In genomic region chr3:179655236-179655635, GRCh38 we compare ENCODE assay signal across 11 cellular contexts. TPM values are rescaled to one million over a fixed set of nuclear protein-coding genes. Genes with fewer than 3 reads are reported as not detected.
DNase-seq lines count a peak whose midpoint lies in the region; ATAC-seq, FAIRE-seq and TF ChIP-seq lines count a peak whose summit lies in the region.
"Had no signal": no experiment of that assay in that cellular context is flagged by ENCODE, and none has a peak within 500 bp of the region (broad histone marks: within the 10 kb centered on the region; RNA-seq: fewer than 3 reads in every experiment).

No MANE protein-coding gene starts in this region.

- no peak overlapping the region for H2AK9ac ChIP-seq in IMR-90 (replicated peaks; ENCODE audit: low read depth, low read length, poor library complexity)

- no peak overlapping the region for H3K27ac ChIP-seq in IMR-90 (ENCODE audit: insufficient read depth, low read length)
- no peak overlapping the region for H3K27ac ChIP-seq in astrocyte (ENCODE audit: low read depth, low read length)
- H3K27ac ChIP-seq: WERI-Rb-1 had no signal

- H3K4me1 Mint-ChIP-seq in activated naive CD4-positive, alpha-beta T cell treated with anti-CD3 and anti-CD28 coated beads, Interleukin-2, amount 50 U/mL, for 24 hours, result peaks cover 39% of the 10 kb centered on the region
- H3K4me1 Mint-ChIP-seq in astrocyte (ENCODE audit: low read depth, unreplicated experiment), result peaks cover 8% of the 10 kb centered on the region
- H3K4me1 Mint-ChIP-seq in stimulated activated memory B cell treated with anti-CD40 and anti-IgM and Interleukin-4, amounts not matched to agents 10 μg/mL and 1 μg/mL and 100 μg/mL, for 72 hours, result peaks cover 51% of the 10 kb centered on the region

- H3K27me3 ChIP-seq in IMR-90 (ENCODE audit: control insufficient read depth, insufficient read depth, low read length) (no peaks in the 10 kb centered on the region), astrocyte (ENCODE audit: insufficient read depth, low read length) (no peaks in the 10 kb centered on the region), neuron (ENCODE audit: insufficient read depth, low read length) (no peaks in the 10 kb centered on the region)

- H3K36me3 Mint-ChIP-seq in activated naive CD4-positive, alpha-beta T cell treated with anti-CD3 and anti-CD28 coated beads, Interleukin-2, amount 50 U/mL, for 24 hours, result peaks cover 2% of the 10 kb centered on the region
- peaks cover 2% of the 10 kb centered on the region for H3K36me3 Mint-ChIP-seq in astrocyte (ENCODE audit: low read depth, unreplicated experiment)
- peaks cover 12% of the 10 kb centered on the region for H3K36me3 Mint-ChIP-seq in stimulated activated memory B cell treated with anti-CD40 and anti-IgM and Interleukin-4, amounts not matched to agents 10 μg/mL and 1 μg/mL and 100 μg/mL, for 72 hours

- H3K4me1 ChIP-seq in IMR-90 (ENCODE audit: control insufficient read depth, insufficient read depth, low read length), result no peaks in the 10 kb centered on the region
- peaks cover 11% of the 10 kb centered on the region for H3K4me1 ChIP-seq in astrocyte (ENCODE audit: insufficient read depth, low read length)
- H3K4me1 ChIP-seq in neuron (ENCODE audit: insufficient read depth, low read length), result peaks cover 14% of the 10 kb centered on the region

- peaks cover 1% of the 10 kb centered on the region for H3K27me3 Mint-ChIP-seq in activated naive CD4-positive, alpha-beta T cell treated with anti-CD3 and anti-CD28 coated beads, Interleukin-2, amount 50 U/mL, for 24 hours
- no peaks in the 10 kb centered on the region for H3K27me3 Mint-ChIP-seq in astrocyte (ENCODE audit: low read depth, unreplicated experiment)
- H3K27me3 Mint-ChIP-seq in stimulated activated memory B cell treated with anti-CD40 and anti-IgM and Interleukin-4, amounts not matched to agents 10 μg/mL and 1 μg/mL and 100 μg/mL, for 72 hours, result no peaks in the 10 kb centered on the region

- no peak overlapping the region for H2AK5ac ChIP-seq in IMR-90 (ENCODE audit: low read depth, low read length)

- H4K91ac ChIP-seq in IMR-90 (ENCODE audit: insufficient read depth, low read depth, low read length), result no peak overlapping the region

- no peak overlapping the region for H3K18ac ChIP-seq in IMR-90 (ENCODE audit: low read depth, low read length)

- no TSS peak for BruUV-seq in IMR-90 (replicated peaks; lab: Mats Ljungman, UMichigan)

- peaks cover 65% of the 10 kb centered on the region for H3K79me2 ChIP-seq in astrocyte (ENCODE audit: insufficient read depth, low read length)

- TF ChIP-seq CTCF in IMR-90 (conservative IDR thresholded peaks at IDR 0.05; ENCODE audit: low read depth, low read length) (no peak), astrocyte (IDR thresholded peaks at IDR 0.05; ENCODE audit: insufficient read depth, low read depth, low read length) (no peak)

- H3K9me3 ChIP-seq in IMR-90 (ENCODE audit: control insufficient read depth, insufficient read depth, low read length), result no peaks in the 10 kb centered on the region
- no peaks in the 10 kb centered on the region for H3K9me3 ChIP-seq in astrocyte (ENCODE audit: insufficient read depth, low read depth, low read length)
- H3K9me3 ChIP-seq in neuron (ENCODE audit: low read length), result no peaks in the 10 kb centered on the region

- TF ChIP-seq POLR2A in IMR-90 (IDR thresholded peaks at IDR 0.05; ENCODE audit: low read depth, low read length), result no peak

- no peaks in the 10 kb centered on the region for H3K9me3 Mint-ChIP-seq in activated naive CD4-positive, alpha-beta T cell treated with anti-CD3 and anti-CD28 coated beads, Interleukin-2, amount 50 U/mL, for 24 hours
- no peaks in the 10 kb centered on the region for H3K9me3 Mint-ChIP-seq in astrocyte (ENCODE audit: unreplicated experiment)
- no peaks in the 10 kb centered on the region for H3K9me3 Mint-ChIP-seq in stimulated activated memory B cell treated with anti-CD40 and anti-IgM and Interleukin-4, amounts not matched to agents 10 μg/mL and 1 μg/mL and 100 μg/mL, for 72 hours

- no peak overlapping the region for H2AFZ ChIP-seq in IMR-90 (replicated peaks; ENCODE audit: low read length, poor library complexity)
- H2AFZ ChIP-seq in astrocyte (ENCODE audit: low read depth, low read length), result no peak overlapping the region
- no peak overlapping the region for H2AFZ ChIP-seq in neuron (ENCODE audit: low read depth, low read length)

- TF ChIP-seq RAD21 in IMR-90 (IDR thresholded peaks at IDR 0.05; ENCODE audit: low read length), result no peak

- no peak for FAIRE-seq in astrocyte (lab: Jason Lieb, UNC)

- H3K4me2 ChIP-seq in IMR-90 (ENCODE audit: low read depth, low read length) (no peak overlapping the region; the same call in 1 of the 2 replicates), astrocyte (ENCODE audit: low read length) (peak overlapping the region; percentile 99)

- no peak for DNase-seq in activated naive CD4-positive, alpha-beta T cell (lab: John Stamatoyannopoulos, UW)
- DNase-seq in IMR-90, result no peak
- no peak for DNase-seq in astrocyte (ENCODE audit: low read depth)
- DNase-seq in NAMALWA (ENCODE audit: low spot score), result no peak
- DNase-seq: activated naive CD4-positive, alpha-beta T cell treated with anti-CD3 and anti-CD28 coated beads, Interleukin-2, amount 50 U/mL, for 16 hours; NCI-H1048; WERI-Rb-1 had no signal

- H3K23ac ChIP-seq in IMR-90 (ENCODE audit: low read depth, low read length), result 0 out of 2 replicates have a peak overlapping the region, but pooled peaks have one; percentile 29

- no peak overlapping the region for H2BK5ac ChIP-seq in IMR-90 (ENCODE audit: low read depth, low read length, poor library complexity, severe bottlenecking)

- H3K56ac ChIP-seq in IMR-90 (ENCODE audit: extremely low read depth, insufficient read depth, low read length), result no peak overlapping the region

- peaks cover 29 to 55% of the 10 kb centered on the region in 2 experiments for H3K79me1 ChIP-seq in IMR-90 (ENCODE audit: low read depth in 1 of 2, low read length in 2 of 2)

- no peak overlapping the region for H2BK15ac ChIP-seq in IMR-90 (ENCODE audit: low read depth, low read length)

- in situ Hi-C loops in IMR-90 (cut with MboI; ENCODE audit: low sequenced_read_pairs), result no loop called here

- H3K36me3 ChIP-seq in IMR-90 (ENCODE audit: control insufficient read depth, insufficient read depth, low read length) (no peaks in the 10 kb centered on the region), astrocyte (ENCODE audit: insufficient read depth, low read length) (no peaks in the 10 kb centered on the region), neuron (ENCODE audit: insufficient read depth, low read length) (no peaks in the 10 kb centered on the region)

- H4K5ac ChIP-seq in IMR-90 (ENCODE audit: low read depth, low read length), result no peak overlapping the region

- ATAC-seq in IMR-90 (ENCODE audit: low read depth), result no peak
- ATAC-seq in HG02571 (IDR thresholded peaks at IDR 0.05; ENCODE audit: unreplicated experiment), result no peak
- ATAC-seq in stimulated activated memory B cell treated with anti-CD40 and anti-IgM and Interleukin-4, amounts not matched to agents 10 μg/mL and 1 μg/mL and 100 μg/mL, for 72 hours, result no peak

- peaks cover 33% of the 10 kb centered on the region for H4K20me1 ChIP-seq in IMR-90 (ENCODE audit: insufficient read depth, low read length)
- peaks cover 45% of the 10 kb centered on the region for H4K20me1 ChIP-seq in astrocyte (ENCODE audit: insufficient read depth, low read length)

- H3K9me1 ChIP-seq in IMR-90 (ENCODE audit: insufficient read depth, low read length), result peaks cover 9% of the 10 kb centered on the region

- intact Hi-C loops in IMR-90 (cut with micrococcal nuclease), result no loop called here

- H3K9ac ChIP-seq in IMR-90 (ENCODE audit: low read depth, low read length) (no peak overlapping the region), astrocyte (ENCODE audit: low read length) (no peak overlapping the region)

- H2BK120ac ChIP-seq in IMR-90 (ENCODE audit: low read depth, low read length), result no peak overlapping the region

- H3K4me3 ChIP-seq in IMR-90 (ENCODE audit: insufficient read depth, low read depth, low read length) (no peak overlapping the region), astrocyte (ENCODE audit: insufficient read depth, low read depth, low read length) (no peak overlapping the region), neuron (ENCODE audit: low read length) (peak overlapping the region; percentile 99)

- no peak overlapping the region for H3K27ac Mint-ChIP-seq in activated naive CD4-positive, alpha-beta T cell treated with anti-CD3 and anti-CD28 coated beads, Interleukin-2, amount 50 U/mL, for 24 hours
- no peak overlapping the region for H3K27ac Mint-ChIP-seq in astrocyte (ENCODE audit: unreplicated experiment)
- no peak overlapping the region for H3K27ac Mint-ChIP-seq in stimulated activated memory B cell treated with anti-CD40 and anti-IgM and Interleukin-4, amounts not matched to agents 10 μg/mL and 1 μg/mL and 100 μg/mL, for 72 hours

- CTCF ChIA-PET in IMR-90 (lab: Yijun Ruan, JAX), result interaction anchor here (0.6 kb wide), 1 partner anchor 612 kb away, joined by 3 read pairs; no protein-coding TSS in a partner anchor

- dilution Hi-C loops in IMR-90 (cut with HindIII; ENCODE audit: low sequenced_read_pairs, unreplicated experiment), result no loop called here

- peak overlapping the region; percentile 6 for H3K4me3 Mint-ChIP-seq in activated naive CD4-positive, alpha-beta T cell treated with anti-CD3 and anti-CD28 coated beads, Interleukin-2, amount 50 U/mL, for 24 hours
- peak overlapping the region; percentile 17 for H3K4me3 Mint-ChIP-seq in astrocyte (ENCODE audit: unreplicated experiment)
- H3K4me3 Mint-ChIP-seq in stimulated activated memory B cell treated with anti-CD40 and anti-IgM and Interleukin-4, amounts not matched to agents 10 μg/mL and 1 μg/mL and 100 μg/mL, for 72 hours, result no peak overlapping the region

- POLR2A ChIA-PET in IMR-90 (lab: Charles Lee; ENCODE audit: unreplicated experiment), result no interaction called here

- no peak overlapping the region for H3K4ac ChIP-seq in IMR-90 (ENCODE audit: low read depth, low read length)

- WGBS in IMR-90 (ENCODE audit: extremely low coverage in 2 of 2, insufficient read length in 1 of 2), 2 experiments, result no CpG with 5 or more reads among the region's 2 CpGs

- H3K14ac ChIP-seq in IMR-90 (replicated peaks; ENCODE audit: low read depth, low read length), result no peak overlapping the region

- H4K8ac ChIP-seq in IMR-90 (ENCODE audit: low read depth in 2 of 2, low read length in 2 of 2), result no peak overlapping the region

- H2BK20ac ChIP-seq in IMR-90 (ENCODE audit: low read depth, low read length), result no peak overlapping the region

RNA-seq across cellular contexts. Expression of gene USP13, which starts 2.4 kb away (rescaled TPM):
- total RNA-seq in IMR-90 (2012; rRNA removed), result 16.1 and 18.1 TPM in 2 replicates
- polyA plus RNA-seq in IMR-90 (2012; rRNA removed), result 8.4 and 9.2 TPM in 2 replicates
- polyA plus RNA-seq in IMR-90 (2012; cell fraction: cytosol; rRNA removed), result 2.4 and 4.5 TPM in 2 replicates
- 1.5 and 6.2 TPM in 2 replicates for polyA plus RNA-seq in IMR-90 (2012; cell fraction: nucleus; rRNA removed; ENCODE audit: low replicate concordance)
- total RNA-seq in astrocyte, result 6.7 and 7.4 TPM in 2 replicates

RNA-seq across cellular contexts. Expression of gene NDUFB5, which starts 50.6 kb away (rescaled TPM):
- total RNA-seq in IMR-90 (2012; rRNA removed), result 17.2 and 40.0 TPM in 2 replicates
- polyA plus RNA-seq in IMR-90 (2012; rRNA removed), result 22.6 and 29.3 TPM in 2 replicates
- polyA plus RNA-seq in IMR-90 (2012; cell fraction: cytosol; rRNA removed), result 5.9 and 9.1 TPM in 2 replicates
- 2.1 and 18.2 TPM in 2 replicates for polyA plus RNA-seq in IMR-90 (2012; cell fraction: nucleus; rRNA removed; ENCODE audit: low replicate concordance)
- 73.7 and 86.4 TPM in 2 replicates for total RNA-seq in astrocyte

RNA-seq across cellular contexts. Expression of gene MRPL47, which starts 50.8 kb away (rescaled TPM):
- total RNA-seq in IMR-90 (2012; rRNA removed) (41.4 and 47.2 TPM in 2 replicates), astrocyte (45.9 and 47.1 TPM in 2 replicates)
- 43.3 and 43.7 TPM in 2 replicates for polyA plus RNA-seq in IMR-90 (2012; rRNA removed)
- 6.6 and 12.2 TPM in 2 replicates for polyA plus RNA-seq in IMR-90 (2012; cell fraction: cytosol; rRNA removed)
- 1.0 and 16.5 TPM in 2 replicates for polyA plus RNA-seq in IMR-90 (2012; cell fraction: nucleus; rRNA removed; ENCODE audit: low replicate concordance)
